ENCODE assay signal across 8 cellular contexts in the genomic region with DNA sequence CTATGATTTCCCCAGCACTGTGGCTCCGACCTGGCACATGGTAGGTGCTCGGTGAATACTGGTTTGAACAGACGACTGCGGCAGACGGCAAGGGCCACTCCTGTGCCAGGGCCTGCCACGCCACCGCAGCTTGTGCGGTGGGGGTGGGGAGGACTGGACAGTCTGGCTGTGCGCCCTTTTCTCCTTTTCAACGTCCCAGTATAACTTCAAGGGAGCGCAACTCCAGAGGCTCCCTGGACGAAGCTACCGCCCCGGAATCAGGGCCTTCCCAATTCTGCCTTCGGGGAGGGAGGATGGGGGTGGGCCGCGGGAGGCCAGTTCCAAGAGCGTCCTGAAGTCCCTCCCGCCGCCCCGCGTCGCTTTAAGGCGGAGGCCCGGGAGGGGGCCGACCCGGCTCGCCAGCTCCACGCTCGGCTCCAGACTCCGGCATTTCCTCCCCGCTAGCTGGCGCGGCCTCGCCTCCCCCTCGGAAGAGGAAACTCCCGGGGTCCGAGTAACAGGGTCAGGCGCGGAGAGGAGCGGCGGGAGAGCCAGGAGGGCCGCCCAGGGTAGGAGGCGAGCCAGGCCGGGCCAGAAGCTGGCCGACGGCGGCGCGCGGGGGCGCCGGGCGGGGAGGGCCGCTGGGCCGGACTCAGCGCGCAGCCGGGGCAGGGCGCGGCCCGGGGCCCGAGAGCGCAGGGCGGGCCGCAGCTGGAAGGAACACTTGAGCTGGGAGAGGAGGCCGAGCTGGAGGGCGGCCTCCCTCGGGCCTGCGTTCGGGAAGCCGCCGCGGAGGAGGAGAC. TPM values are rescaled to one million over a fixed set of nuclear protein-coding genes. Genes with fewer than 3 reads are reported as not detected.
DNase-seq lines count a peak whose midpoint lies in the region; ATAC-seq and TF ChIP-seq lines count a peak whose summit lies in the region.

A gene (plus strand): TSS at position 388 of the 782 bp plus-strand sequence. CDS start 498 bp downstream, outside the sequence.

- peak; percentile 33 for ATAC-seq in activated T-helper 17 cell treated with anti-CD3 and anti-CD28 coated beads, Interleukin-2, amount 50 U/mL, for 72 hours (replicated peaks)
- ATAC-seq in foreskin keratinocyte (peak; percentile 56), HG03159 (IDR thresholded peaks at IDR 0.05; ENCODE audit: unreplicated experiment) (no peak)
- peak; percentile 50 to 65 for ATAC-seq in natural killer cell treated with Interleukin-12 subunit alpha and Interleukin-12 subunit beta and Interleukin-15 and Interleukin-18, amount 100 ng/mL, for 72 hours

- peaks cover under 1% of the 10 kb centered on the region for H3K36me3 Mint-ChIP-seq in activated T-helper 17 cell treated with anti-CD3 and anti-CD28 coated beads, Interleukin-2, amount 50 U/mL, for 72 hours (ENCODE audit: low read depth)
- no peaks in the 10 kb centered on the region for H3K36me3 Mint-ChIP-seq in natural killer cell treated with Interleukin-12 subunit alpha and Interleukin-12 subunit beta and Interleukin-15 and Interleukin-18, amount 100 ng/mL, for 72 hours

- TF ChIP-seq CTCF in foreskin keratinocyte (conservative IDR thresholded peaks at IDR 0.05) = no peak

- peak within 1 kb of the TSS; percentile 58 for H3K4me3 Mint-ChIP-seq in activated T-helper 17 cell treated with anti-CD3 and anti-CD28 coated beads, Interleukin-2, amount 50 U/mL, for 72 hours
- peak within 1 kb of the TSS; percentile 86 for H3K4me3 Mint-ChIP-seq in natural killer cell treated with Interleukin-12 subunit alpha and Interleukin-12 subunit beta and Interleukin-15 and Interleukin-18, amount 100 ng/mL, for 72 hours

- no peaks in the 10 kb centered on the region for H3K9me3 Mint-ChIP-seq in activated T-helper 17 cell treated with anti-CD3 and anti-CD28 coated beads, Interleukin-2, amount 50 U/mL, for 72 hours
- H3K9me3 Mint-ChIP-seq in natural killer cell treated with Interleukin-12 subunit alpha and Interleukin-12 subunit beta and Interleukin-15 and Interleukin-18, amount 100 ng/mL, for 72 hours = no peaks in the 10 kb centered on the region

- no peak within 1 kb of the TSS for H3K27ac Mint-ChIP-seq in activated T-helper 17 cell treated with anti-CD3 and anti-CD28 coated beads, Interleukin-2, amount 50 U/mL, for 72 hours
- H3K27ac Mint-ChIP-seq in natural killer cell treated with Interleukin-12 subunit alpha and Interleukin-12 subunit beta and Interleukin-15 and Interleukin-18, amount 100 ng/mL, for 72 hours = peak within 1 kb of the TSS in 1 of 2 donors; percentile 84

- H3K27ac ChIP-seq in foreskin keratinocyte = peak within 1 kb of the TSS; percentile 80

- peaks cover 17% of the 10 kb centered on the region for H3K27me3 Mint-ChIP-seq in activated T-helper 17 cell treated with anti-CD3 and anti-CD28 coated beads, Interleukin-2, amount 50 U/mL, for 72 hours
- peaks cover 0 to 24% of the 10 kb centered on the region in 2 donors for H3K27me3 Mint-ChIP-seq in natural killer cell treated with Interleukin-12 subunit alpha and Interleukin-12 subunit beta and Interleukin-15 and Interleukin-18, amount 100 ng/mL, for 72 hours

- DNase-seq in stimulated activated CD4-positive, alpha-beta T cell treated with anti-CD3 and anti-CD28 coated beads, Interleukin-4, amount 100 ng/mL, for 1 hour = peak; percentile 9
- DNase-seq in stimulated activated CD4-positive, alpha-beta T cell treated with anti-CD3 and anti-CD28 coated beads, Interleukin-4, amount 100 ng/mL, for 24 hours = no peak
- DNase-seq in Kasumi-1 (lab: John Stamatoyannopoulos, UW) (peak; percentile 37), foreskin keratinocyte (peak in 1 of 2 donors; percentile 54), NCI-H1048 (lab: John Stamatoyannopoulos, UW) (no peak)
- no peak for DNase-seq in natural killer cell treated with Interleukin-12 subunit alpha and Interleukin-12 subunit beta and Interleukin-15 and Interleukin-18, amount 100 ng/mL, for 72 hours (ENCODE audit: low spot score)

- H3K27me3 ChIP-seq in foreskin keratinocyte = no peaks in the 10 kb centered on the region

- peaks cover 6% of the 10 kb centered on the region for H3K4me1 Mint-ChIP-seq in activated T-helper 17 cell treated with anti-CD3 and anti-CD28 coated beads, Interleukin-2, amount 50 U/mL, for 72 hours
- H3K4me1 Mint-ChIP-seq in natural killer cell treated with Interleukin-12 subunit alpha and Interleukin-12 subunit beta and Interleukin-15 and Interleukin-18, amount 100 ng/mL, for 72 hours (ENCODE audit: low read depth in 2 of 2) = peaks cover 9 to 21% of the 10 kb centered on the region in 2 donors

- peaks cover 20% of the 10 kb centered on the region for H3K4me1 ChIP-seq in foreskin keratinocyte

RNA-seq across cellular contexts. Expression of the gene that starts here (rescaled TPM):
- 1 to 10 TPM; 5.8 to 6.9 TPM for total RNA-seq in activated T-helper 17 cell treated with anti-CD3 and anti-CD28 coated beads, Interleukin-2, amount 50 U/mL, for 72 hours
- 15.2 and 18.1 TPM in 2 replicates for total RNA-seq in foreskin keratinocyte
- 3.3 and 3.5 TPM in 2 replicates for polyA plus RNA-seq in foreskin keratinocyte
- 10 to 100 TPM; 11.2 to 31.9 TPM for total RNA-seq in natural killer cell treated with Interleukin-12 subunit alpha and Interleukin-12 subunit beta and Interleukin-15 and Interleukin-18, amount 100 ng/mL, for 72 hours

Comparison
In these comparisons a context has a peak if more than half of its experiments do, and no peak if none do; other contexts are left out.
1. DNase-seq: peak in stimulated activated CD4-positive, alpha-beta T cell treated with anti-CD3 and anti-CD28 coated beads, Interleukin-4, amount 100 ng/mL, for 1 hour (single experiment) and Kasumi-1 (2 of 2); none in stimulated activated CD4-positive, alpha-beta T cell treated with anti-CD3 and anti-CD28 coated beads, Interleukin-4, amount 100 ng/mL, for 24 hours (single experiment), natural killer cell treated with Interleukin-12 subunit alpha and Interleukin-12 subunit beta and Interleukin-15 and Interleukin-18, amount 100 ng/mL, for 72 hours (single experiment) and NCI-H1048 (single experiment).